13 cellular contexts compared by ENCODE assay signal in genomic region chr3:196170296-196170695, GRCh38. TPM values are rescaled to one million over a fixed set of nuclear protein-coding genes. Genes with fewer than 3 reads are reported as not detected.
DNase-seq lines count a peak whose midpoint lies in the region; ATAC-seq, FAIRE-seq and TF ChIP-seq lines count a peak whose summit lies in the region.
"Not testable (repeated sequence)": the region's sequence is repeated elsewhere in the genome, so short reads cannot be mapped to it uniquely, and the experiment has no call there.
"Had no signal": no experiment of that assay in that cellular context is flagged by ENCODE, and none has a peak within 500 bp of the region (broad histone marks: within the 10 kb centered on the region; RNA-seq: fewer than 3 reads in every experiment).

No MANE protein-coding gene starts in this region.

- H3K4me3 Mint-ChIP-seq in IgD-negative memory B cell, result not testable (repeated sequence)

- not testable (repeated sequence) for H3K9ac ChIP-seq in K562 (ENCODE audit: insufficient read depth in 1 of 2, low read depth in 2 of 2, low read length in 2 of 2)

- H3K9me3 ChIP-seq in HEK293 (ENCODE audit: control insufficient read depth, insufficient read depth, low read depth, low read length); K562 (replicated peaks; ENCODE audit: control insufficient read depth, insufficient read depth, low read depth, low read length); neutrophil; spleen; upper lobe of left lung: not testable (repeated sequence)

- H3K36me3 Mint-ChIP-seq in IgD-negative memory B cell, result not testable (repeated sequence)

- not testable (repeated sequence) for TF ChIP-seq RAD21 in K562 (CRISPR knock-in tag; conservative IDR thresholded peaks at IDR 0.05 in 1 of 2, IDR thresholded peaks at IDR 0.05 in 1 of 2)

- H3K27ac Mint-ChIP-seq in IgD-negative memory B cell, result peak overlapping the region; percentile 60 to 97 (median 96)

- FAIRE-seq in K562 (lab: Jason Lieb, UNC), result not testable (repeated sequence)

- not testable (repeated sequence) for H3K4me3 ChIP-seq in HEK293 (ENCODE audit: low read depth, low read length); K562; neutrophil (ENCODE audit: low read depth in 1 of 2, low read length in 1 of 2); spleen; upper lobe of left lung

- H3K27me3 ChIP-seq in K562 (ENCODE audit: control insufficient read depth in 2 of 2, insufficient read depth in 2 of 2, low read length in 2 of 2); neutrophil; spleen (replicated peaks in 1 of 7); upper lobe of left lung: not testable (repeated sequence)

- ATAC-seq in K562; Right ventricle myocardium superior (ENCODE audit: poor library complexity); upper lobe of left lung (ENCODE audit: low FRiP score in 2 of 2): not testable (repeated sequence)

- in situ Hi-C loops in K562 (cut with MboI), result not testable (repeated sequence)

- POLR2A ChIA-PET in HEK293 (lab: Yijun Ruan, JAX), result not testable (repeated sequence)
- POLR2A ChIA-PET in K562 (lab: Yijun Ruan, JAX), result interaction anchor here (0.9 kb wide), 1 partner anchor 24 kb away, joined by 3 read pairs; no protein-coding TSS in a partner anchor

- not testable (repeated sequence) for DNase-seq in K562 (ENCODE audit: extremely low read depth in 1 of 4, low spot score in 3 of 4); upper lobe of left lung
- DNase-seq in Right ventricle myocardium superior (peak; percentile 30), spleen (peak; percentile 38)

- CTCF ChIA-PET in HEK293 (lab: Yijun Ruan, JAX); K562 (lab: Yijun Ruan, JAX; ENCODE audit: low intra/inter-chr PET ratio): not testable (repeated sequence)

- H3K27me3 Mint-ChIP-seq in IgD-negative memory B cell, result not testable (repeated sequence)

- H3K27ac ChIP-seq in HEK293 (ENCODE audit: extremely low read depth, low read depth, low read length); K562 (ENCODE audit: extremely low read depth, low read depth, low read length): not testable (repeated sequence)
- H3K27ac ChIP-seq in neutrophil, result peak overlapping the region; percentile 82
- peak overlapping the region in 3 of 8 donors; percentile 67 to 73 (median 69) for H3K27ac ChIP-seq in spleen
- peak overlapping the region in 3 of 4 donors; percentile 30 to 58 (median 57) for H3K27ac ChIP-seq in upper lobe of left lung

- not testable (repeated sequence) for TF ChIP-seq CTCF in HEK293 (tag by site-specific recombination; IDR thresholded peaks at IDR 0.05); K562 (IDR thresholded peaks at IDR 0.05 in 2 of 3, conservative IDR thresholded peaks at IDR 0.05 in 1 of 3; ENCODE audit: insufficient read depth in 2 of 3, low read depth in 1 of 3, low read length in 3 of 3); neutrophil (IDR thresholded peaks at IDR 0.05); spleen (IDR thresholded peaks at IDR 0.05 in 8 of 11, conservative IDR thresholded peaks at IDR 0.05 in 3 of 11); upper lobe of left lung (IDR thresholded peaks at IDR 0.05)

- H3K4me1 ChIP-seq in HEK293 (ENCODE audit: control insufficient read depth, insufficient read depth, low read length); upper lobe of left lung: not testable (repeated sequence)
- H3K4me1 ChIP-seq in K562 (replicated peaks in 1 of 2; ENCODE audit: control insufficient read depth in 2 of 2, insufficient read depth in 2 of 2, low read length in 2 of 2) (peaks cover 0 to 16% of the 10 kb centered on the region in 2 experiments; a peak in 3 of 5 replicates), neutrophil (ENCODE audit: control insufficient read depth in 1 of 2, insufficient read depth in 1 of 2, low read depth in 1 of 2, low read length in 1 of 2) (peaks cover 23 to 29% of the 10 kb centered on the region in 2 experiments), spleen (peaks cover 0 to 19% (median 0%) of the 10 kb centered on the region in 6 donors)

- not testable (repeated sequence) for H3K36me3 ChIP-seq in HEK293 (ENCODE audit: control insufficient read depth in 2 of 2, insufficient read depth in 1 of 2, low read length in 2 of 2); K562 (ENCODE audit: control insufficient read depth, insufficient read depth, low read length); neutrophil; spleen; upper lobe of left lung

- H3K9me1 ChIP-seq in K562 (ENCODE audit: control insufficient read depth, insufficient read depth, low read length), result not testable (repeated sequence)

- not testable (repeated sequence) for H4K20me1 ChIP-seq in K562 (replicated peaks; ENCODE audit: control insufficient read depth, insufficient read depth, low read length)

- TF ChIP-seq EP300 in K562 (IDR thresholded peaks at IDR 0.05; ENCODE audit: low read length); upper lobe of left lung (IDR thresholded peaks at IDR 0.05): not testable (repeated sequence)

- not testable (repeated sequence) for BruUV-seq in K562 (replicated peaks; lab: Mats Ljungman, UMichigan)

- not testable (repeated sequence) for H3K79me2 ChIP-seq in K562 (ENCODE audit: control insufficient read depth, insufficient read depth, low read length)

- H3K4me1 Mint-ChIP-seq in IgD-negative memory B cell, result peaks cover 7 to 20% (median 8%) of the 10 kb centered on the region in 3 donors

- not testable (repeated sequence) for H2AFZ ChIP-seq in K562 (ENCODE audit: low read depth, low read length)

- 91% methylated on average over 8 of the region's 12 CpGs for WGBS in K562 (ENCODE audit: insufficient coverage, low coverage, missing lambda C conversion rate)
- WGBS in spleen, 5 donors, result 92 to 96% (median 95%) methylated on average over 12 of the region's 12 CpGs
- 93 to 95% methylated on average over 12 of the region's 12 CpGs for WGBS in upper lobe of left lung, 2 donors

- intact Hi-C loops in K562 (cut with micrococcal nuclease); Right ventricle myocardium superior (cut with DNase I); spleen (cut with DNase I; ENCODE audit: low total_unique reads): not testable (repeated sequence)

- not testable (repeated sequence) for TF ChIP-seq POLR2A in K562 (conservative IDR thresholded peaks at IDR 0.05); spleen (IDR thresholded peaks at IDR 0.05); upper lobe of left lung (IDR thresholded peaks at IDR 0.05)

- H3K9me3 Mint-ChIP-seq in IgD-negative memory B cell, result not testable (repeated sequence)

- H3K4me2 ChIP-seq in K562 (ENCODE audit: insufficient read depth, low read length), result not testable (repeated sequence)

RNA-seq across cellular contexts. Expression of gene ZDHHC19, which starts 40.9 kb away (rescaled TPM):
- polyA plus RNA-seq in IgD-negative memory B cell, result 5.4 TPM
- 2.7 and 8.2 TPM in 2 replicates for total RNA-seq in K562 (2011; cell fraction: chromatin; rRNA removed; ENCODE audit: low replicate concordance)
- total RNA-seq in K562 (2011; cell fraction: nucleolus; rRNA removed), result 2.1 and 2.3 TPM in 2 replicates
- 3.0 and 4.6 TPM in 2 replicates for total RNA-seq in K562 (2011; cell fraction: nucleoplasm; rRNA removed)
- 3.4 and 3.5 TPM in 2 replicates for total RNA-seq in K562 (2014; rRNA removed)
- total RNA-seq in K562 (2014; rRNA removed; fragmentation: Illumina TruSeq; extraction: Trizol), result 0.67 and 0.98 TPM in 2 replicates
- total RNA-seq in K562 (2015; rRNA removed; fragmentation: Illumina TruSeq; extraction: Trizol), result 0.94 and 1.7 TPM in 2 replicates
- total RNA-seq in K562 (2021), result 5.5 and 6.1 TPM in 2 replicates
- polyA plus RNA-seq in K562 (2011; rRNA removed), result 0.78 and 1.2 TPM in 2 replicates
- polyA plus RNA-seq in K562 (2011; cell fraction: cytosol; rRNA removed), result 0.77 and 3.4 TPM in 2 replicates
- polyA plus RNA-seq in K562 (2011; cell fraction: nucleus; rRNA removed), result 2.9 and 3.2 TPM in 2 replicates
- polyA plus RNA-seq in K562 (2012), result 3.2 and 5.2 TPM in 2 replicates
- 0.40 and 3.5 TPM in 2 replicates for polyA plus RNA-seq in K562 (2014; fragmentation: Illumina TruSeq; extraction: Trizol)
- 1 to 10 TPM; 2.0 to 2.7 TPM for polyA plus RNA-seq in K562 (2014; fragmentation: Nextera tagmentation; extraction: Ambion mirVana)
- 1.1 and 5.5 TPM in 2 replicates for polyA plus RNA-seq in K562 (2014; rRNA removed)
- polyA minus RNA-seq in K562 (2011; rRNA and poly(A)+ RNA removed), result 3.3 TPM in 1 of 2 replicates, not detected in the other
- 1.6 TPM in 1 of 2 replicates, not detected in the other for polyA minus RNA-seq in K562 (2011; cell fraction: cytosol; rRNA and poly(A)+ RNA removed)
- 1.1 TPM in 1 of 2 replicates, not detected in the other for polyA minus RNA-seq in K562 (2011; cell fraction: nucleus; rRNA and poly(A)+ RNA removed)
- total RNA-seq in Right ventricle myocardium superior, result not detected
- total RNA-seq in spleen, result 10 to 100 TPM in 3 of 7 donors, 1 to 10 TPM in 3, under 1 TPM in 1; 0.79 to 44.6 (median 7.9) TPM
- polyA plus RNA-seq in spleen, result 10 to 100 TPM in 1 of 3 donors, 1 to 10 TPM in 2; 3.2 to 15.4 (median 6.2) TPM
- 1 to 10 TPM in 2 of 6 donors, not detected in 4; 1.4 to 3.1 TPM for total RNA-seq in upper lobe of left lung
- total RNA-seq: A673; Caco-2; Calu3; CD4-positive, alpha-beta T cell; CD8-positive, alpha-beta T cell had no signal
- polyA plus RNA-seq: AG04450 had no signal

RNA-seq across cellular contexts. Expression of gene SLC51A, which starts 46.0 kb away (rescaled TPM):
- polyA plus RNA-seq in IgD-negative memory B cell (0.90 TPM), K562 (2011; rRNA removed) (not detected in 2 replicates), K562 (2014; fragmentation: Illumina TruSeq; extraction: Trizol) (not detected in 2 replicates), K562 (2014; fragmentation: Nextera tagmentation; extraction: Ambion mirVana) (under 1 TPM; 0.35 to 0.38 TPM), K562 (2014; rRNA removed) (not detected in 2 replicates), spleen (1 to 10 TPM in 1 of 3 donors, under 1 TPM in 2; 0.30 to 1.1 (median 0.54) TPM)
- 0.62 TPM in 1 of 2 replicates, not detected in the other for total RNA-seq in K562 (2011; cell fraction: chromatin; rRNA removed; ENCODE audit: low replicate concordance)
- not detected in 2 replicates for total RNA-seq in K562 (2011; cell fraction: nucleolus; rRNA removed)
- total RNA-seq in K562 (2011; cell fraction: nucleoplasm; rRNA removed), result not detected in 2 replicates
- total RNA-seq in K562 (2014; rRNA removed) (not detected in 2 replicates), K562 (2014; rRNA removed; fragmentation: Illumina TruSeq; extraction: Trizol) (not detected in 2 replicates), K562 (2015; rRNA removed; fragmentation: Illumina TruSeq; extraction: Trizol) (not detected in 2 replicates), K562 (2021) (not detected in 2 replicates), Right ventricle myocardium superior (not detected), spleen (10 to 100 TPM in 1 of 7 donors, 1 to 10 TPM in 6; 2.0 to 14.6 (median 4.1) TPM), upper lobe of left lung (1 to 10 TPM in 3 of 6 donors, under 1 TPM in 3; 0.89 to 3.2 (median 1.1) TPM)
- not detected in 2 replicates for polyA plus RNA-seq in K562 (2011; cell fraction: cytosol; rRNA removed)
- polyA plus RNA-seq in K562 (2011; cell fraction: nucleus; rRNA removed), result not detected in 2 replicates
- 1.1 and 1.4 TPM in 2 replicates for polyA plus RNA-seq in K562 (2012)
- polyA minus RNA-seq in K562 (2011; rRNA and poly(A)+ RNA removed), result not detected in 2 replicates
- polyA minus RNA-seq in K562 (2011; cell fraction: cytosol; rRNA and poly(A)+ RNA removed), result not detected in 2 replicates
- not detected in 2 replicates for polyA minus RNA-seq in K562 (2011; cell fraction: nucleus; rRNA and poly(A)+ RNA removed)
- total RNA-seq: A673; Caco-2; Calu3; CD4-positive, alpha-beta T cell; CD8-positive, alpha-beta T cell had no signal
- polyA plus RNA-seq: AG04450 had no signal
